ENCODE assay signal across 10 cellular contexts in the genomic region with DNA sequence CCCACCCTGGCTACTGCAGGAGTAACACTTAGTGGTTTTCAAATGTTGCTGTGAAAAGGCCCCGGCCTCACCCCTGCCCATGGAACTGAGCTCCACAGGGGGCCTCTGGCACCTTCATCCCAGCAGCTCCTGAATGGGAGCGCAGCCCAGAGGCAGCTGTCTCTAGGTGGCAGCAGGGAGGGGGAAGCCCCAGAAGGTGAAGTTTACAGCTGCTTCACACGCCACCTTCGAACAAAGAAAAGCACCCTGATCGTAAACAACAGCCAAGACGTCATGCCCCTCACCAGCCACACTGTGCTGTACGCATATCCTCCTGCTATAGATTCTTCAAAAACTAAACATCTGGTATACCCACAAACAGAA.
DNase-seq lines count a peak whose midpoint lies in the region; ATAC-seq and TF ChIP-seq lines count a peak whose summit lies in the region.
"Had no signal": no experiment of that assay in that cellular context is flagged by ENCODE, and none has a peak within 500 bp of the region (broad histone marks: within the 10 kb centered on the region; RNA-seq: fewer than 3 reads in every experiment).

No MANE protein-coding gene starts in this region.

- intact Hi-C loops in posterior vena cava (cut with DNase I), result no loop called here

- H3K4me1 ChIP-seq in GM23338 (ENCODE audit: insufficient read depth), result no peaks in the 10 kb centered on the region

- peak; percentile 69 for ATAC-seq in GM23338
- ATAC-seq in activated naive CD4-positive, alpha-beta T cell treated with anti-CD3 and anti-CD28 coated beads, Interleukin-2, amount 50 U/mL, for 72 hours, result no peak
- no peak for ATAC-seq in natural killer cell treated with Interleukin-12 subunit alpha and Interleukin-12 subunit beta and Interleukin-15 and Interleukin-18, amount 100 ng/mL, for 72 hours

- peaks cover 3% of the 10 kb centered on the region; the same call in 1 of the 3 replicates for H3K9me3 Mint-ChIP-seq in GM23338
- no peaks in the 10 kb centered on the region for H3K9me3 Mint-ChIP-seq in activated naive CD4-positive, alpha-beta T cell treated with anti-CD3 and anti-CD28 coated beads, Interleukin-2, amount 50 U/mL, for 72 hours
- no peaks in the 10 kb centered on the region for H3K9me3 Mint-ChIP-seq in natural killer cell treated with Interleukin-12 subunit alpha and Interleukin-12 subunit beta and Interleukin-15 and Interleukin-18, amount 100 ng/mL, for 72 hours

- H3K79me2 ChIP-seq in GM23338 (replicated peaks; ENCODE audit: insufficient read depth), result no peaks in the 10 kb centered on the region

- H3K4me1 Mint-ChIP-seq in GM23338, result peaks cover 28% of the 10 kb centered on the region
- H3K4me1 Mint-ChIP-seq in natural killer cell treated with Interleukin-12 subunit alpha and Interleukin-12 subunit beta and Interleukin-15 and Interleukin-18, amount 100 ng/mL, for 72 hours (ENCODE audit: low read depth in 2 of 2), result no peaks in the 10 kb centered on the region

- no peaks in the 10 kb centered on the region for H3K36me3 Mint-ChIP-seq in GM23338 (ENCODE audit: low read depth)
- no peaks in the 10 kb centered on the region for H3K36me3 Mint-ChIP-seq in activated naive CD4-positive, alpha-beta T cell treated with anti-CD3 and anti-CD28 coated beads, Interleukin-2, amount 50 U/mL, for 72 hours
- H3K36me3 Mint-ChIP-seq in natural killer cell treated with Interleukin-12 subunit alpha and Interleukin-12 subunit beta and Interleukin-15 and Interleukin-18, amount 100 ng/mL, for 72 hours, result no peaks in the 10 kb centered on the region

- H3K4me2 ChIP-seq in GM23338, result no peak overlapping the region

- DNase-seq in GM23338 (ENCODE audit: low spot score) (peak; percentile 60), NCI-H2029 treated with DMSO at 0.1 percent for 48 hours (lab: John Stamatoyannopoulos, UW) (peak; percentile 54), posterior vena cava (ENCODE audit: low spot score) (peak; percentile 36), superior temporal gyrus (ENCODE audit: extremely low spot score) (no peak), T-helper 1 cell (no peak)
- DNase-seq in activated naive CD4-positive, alpha-beta T cell treated with anti-CD3 and anti-CD28 coated beads, Interleukin-2, amount 50 U/mL, for 72 hours (ENCODE audit: low spot score in 2 of 2), result no peak
- no peak for DNase-seq in natural killer cell treated with Interleukin-12 subunit alpha and Interleukin-12 subunit beta and Interleukin-15 and Interleukin-18, amount 100 ng/mL, for 72 hours (ENCODE audit: low spot score)
- DNase-seq: foreskin fibroblast, GM23248 had no signal

- H3K36me3 ChIP-seq in GM23338 (ENCODE audit: insufficient read depth), result no peaks in the 10 kb centered on the region

- H4K20me1 ChIP-seq in GM23338 (replicated peaks; ENCODE audit: insufficient read depth), result no peaks in the 10 kb centered on the region; the same call in 1 of the 2 replicates

- no peaks in the 10 kb centered on the region for H3F3A ChIP-seq in GM23338 (replicated peaks; ENCODE audit: low read depth)

- no peak overlapping the region for H2AFZ ChIP-seq in GM23338
- H2AFZ ChIP-seq: GM23248 had no signal

- H3K9me2 ChIP-seq in GM23338 (ENCODE audit: insufficient read depth), result no peaks in the 10 kb centered on the region

- H3K27me3 Mint-ChIP-seq in GM23338 (ENCODE audit: insufficient read depth, low read depth, poor library complexity), result peaks cover 25% of the 10 kb centered on the region
- H3K27me3 Mint-ChIP-seq in natural killer cell treated with Interleukin-12 subunit alpha and Interleukin-12 subunit beta and Interleukin-15 and Interleukin-18, amount 100 ng/mL, for 72 hours, result no peaks in the 10 kb centered on the region

- no peak overlapping the region for H3K4me3 ChIP-seq in GM23338
- H3K4me3 ChIP-seq: GM23248 had no signal

- no peaks in the 10 kb centered on the region for H3K27me3 ChIP-seq in GM23338 (ENCODE audit: insufficient read depth)

- peak; percentile 28 to 53; a peak in 3 of 4 replicates for TF ChIP-seq CTCF in GM23338 (conservative IDR thresholded peaks at IDR 0.05; ENCODE audit: low read depth in 2 of 2)

- H3K27ac ChIP-seq in GM23338 (ENCODE audit: low read depth) (no peak overlapping the region), angular gyrus (ENCODE audit: low read depth, low read length) (peak overlapping the region; percentile 57)
- H3K27ac ChIP-seq: GM23248 had no signal

- H3K27ac Mint-ChIP-seq in GM23338, result no peak overlapping the region; the same call in 1 of the 2 replicates
- no peak overlapping the region for H3K27ac Mint-ChIP-seq in activated naive CD4-positive, alpha-beta T cell treated with anti-CD3 and anti-CD28 coated beads, Interleukin-2, amount 50 U/mL, for 72 hours
- H3K27ac Mint-ChIP-seq in natural killer cell treated with Interleukin-12 subunit alpha and Interleukin-12 subunit beta and Interleukin-15 and Interleukin-18, amount 100 ng/mL, for 72 hours, result no peak overlapping the region

- no peak overlapping the region; the same call in 2 of the 3 replicates for H3K4me3 Mint-ChIP-seq in GM23338
- H3K4me3 Mint-ChIP-seq in natural killer cell treated with Interleukin-12 subunit alpha and Interleukin-12 subunit beta and Interleukin-15 and Interleukin-18, amount 100 ng/mL, for 72 hours, result no peak overlapping the region

TF ChIP-seq in GM23338, 12 proteins besides CTCF, POLR2A, EP300 and RAD21:
- TF ChIP-seq POLR2AphosphoS5 (IDR thresholded peaks at IDR 0.05; ENCODE audit: low read depth) (no peak), JUNB (IDR thresholded peaks at IDR 0.05; ENCODE audit: unreplicated experiment) (no peak), ZNF331 (CRISPR knock-in tag; IDR thresholded peaks at IDR 0.05; ENCODE audit: low read depth) (no peak)
TF ChIP-seq in GM23338: peak in this region for 0.

Comparison
In these comparisons a context has a peak if more than half of its experiments do, and no peak if none do; other contexts are left out.
1. DNase-seq: peak in GM23338 (single experiment), NCI-H2029 treated with DMSO at 0.1 percent for 48 hours (single experiment) and posterior vena cava (single experiment); none in activated naive CD4-positive, alpha-beta T cell treated with anti-CD3 and anti-CD28 coated beads, Interleukin-2, amount 50 U/mL, for 72 hours (0 of 2), superior temporal gyrus (single experiment), natural killer cell treated with Interleukin-12 subunit alpha and Interleukin-12 subunit beta and Interleukin-15 and Interleukin-18, amount 100 ng/mL, for 72 hours (single experiment) and T-helper 1 cell (0 of 5).